8 cellular contexts compared by ENCODE assay signal in genomic region chr7:3922175-3922635, GRCh38.
A peak's percentile ranks its signal among the peaks of the same experiment; 100 is the strongest.
DNase-seq lines count a peak whose midpoint lies in the region; ATAC-seq and TF ChIP-seq lines count a peak whose summit lies in the region.

No MANE protein-coding gene starts in this region.

- no peaks in the 10 kb centered on the region for H3K9me3 ChIP-seq in HCT116 (ENCODE audit: control insufficient read depth in 1 of 2, insufficient read depth in 1 of 2, low read depth in 1 of 2, low read length in 2 of 2)
- H3K9me3 ChIP-seq in CD8-positive, alpha-beta T cell (ENCODE audit: low read length), result no peaks in the 10 kb centered on the region

- no peaks in the 10 kb centered on the region for H3K79me2 ChIP-seq in HCT116 (ENCODE audit: insufficient read depth, low read length)

- H3K4me1 ChIP-seq in HCT116 (ENCODE audit: control insufficient read depth in 1 of 2, insufficient read depth in 2 of 2, low read length in 2 of 2), result peaks cover 0 to 5% of the 10 kb centered on the region in 2 experiments; a peak in 3 of 4 replicates
- no peaks in the 10 kb centered on the region for H3K4me1 ChIP-seq in CD8-positive, alpha-beta T cell (ENCODE audit: insufficient read depth, low read length)

- CTCF ChIA-PET in HCT116 (lab: Charles Lee), result interaction anchor here (1.0 to 1.7 kb wide), 2 partner anchors 9 to 557 kb away, joined by 3 to 8 read pairs; no protein-coding TSS in a partner anchor
- CTCF ChIA-PET in CD8-positive, alpha-beta T cell (lab: Charles Lee), result no interaction called here

- POLR2A ChIA-PET in HCT116 (lab: Charles Lee), result no interaction called here
- POLR2A ChIA-PET in CD8-positive, alpha-beta T cell (lab: Charles Lee), result no interaction called here

- H3K36me3 ChIP-seq in HCT116 (ENCODE audit: control insufficient read depth in 1 of 2, insufficient read depth in 2 of 2, low read length in 2 of 2), result no peaks in the 10 kb centered on the region
- no peaks in the 10 kb centered on the region for H3K36me3 ChIP-seq in CD8-positive, alpha-beta T cell (ENCODE audit: insufficient read depth, low read length)

- no peaks in the 10 kb centered on the region for H3K36me3 Mint-ChIP-seq in CD8-positive, alpha-beta T cell

- H3K4me2 ChIP-seq in HCT116 (ENCODE audit: low read length), result peak overlapping the region; percentile 37

- 0 out of 2 replicates have a peak, but pooled peaks cover 6% of the 10 kb centered on the region for H3K27me3 ChIP-seq in HCT116 (ENCODE audit: insufficient read depth, low read length)
- H3K27me3 ChIP-seq in CD8-positive, alpha-beta T cell (ENCODE audit: insufficient read depth, low read length), result no peaks in the 10 kb centered on the region

- ATAC-seq in HCT116, result peak; percentile 96
- no peak for ATAC-seq in CD8-positive, alpha-beta T cell
- ATAC-seq in HG02973 (IDR thresholded peaks at IDR 0.05; ENCODE audit: unreplicated experiment), result no peak
- no peak for ATAC-seq in HG02970 (IDR thresholded peaks at IDR 0.05; ENCODE audit: low FRiP score, unreplicated experiment)
- no peak for ATAC-seq in GM19351 (IDR thresholded peaks at IDR 0.05; ENCODE audit: unreplicated experiment)

- H3K9ac ChIP-seq in HCT116 (ENCODE audit: low read length), result no peak overlapping the region

- peaks cover 12% of the 10 kb centered on the region for H3K27me3 Mint-ChIP-seq in CD8-positive, alpha-beta T cell (ENCODE audit: low read depth)

- intact Hi-C loops in HCT116 (cut with micrococcal nuclease) (loop anchor here (5.0 kb wide), 2 partner anchors 550 to 710 kb away; no protein-coding TSS in a partner anchor), posterior cingulate gyrus (cut with DNase I) (no loop called here)
- intact Hi-C loops in CD8-positive, alpha-beta T cell (cut with DNase I, micrococcal nuclease), result no loop called here

- RAD21 ChIA-PET in HCT116 (lab: Charles Lee; ENCODE audit: low non-redundant PET in 1 of 2, low total read pairs in 2 of 2, uncharacterized antibody in 2 of 2, unreplicated experiment in 2 of 2), result no interaction called here

- DNase-seq in HCT116 (ENCODE audit: low read depth, low spot score) (peak; percentile 72), RPMI7951 (ENCODE audit: low read depth) (peak; percentile 79), foreskin fibroblast (peak; percentile 72 to 86), posterior cingulate gyrus (peak in 7 of 10 donors; percentile 20 to 83 (median 35))
- no peak for DNase-seq in CD8-positive, alpha-beta T cell

- TF ChIP-seq POLR2A in HCT116 (IDR thresholded peaks at IDR 0.05; ENCODE audit: borderline replicate concordance, extremely low read depth, insufficient read depth, insufficient read length), result no peak

- H2AFZ ChIP-seq in HCT116 (ENCODE audit: low read depth, low read length, poor library complexity, severe bottlenecking), result peak overlapping the region; percentile 69

- no peak overlapping the region for H3K27ac ChIP-seq in HCT116 (ENCODE audit: low read depth, low read length)
- H3K27ac ChIP-seq in CD8-positive, alpha-beta T cell (ENCODE audit: low read depth, low read length), result no peak overlapping the region

- peaks cover 3% of the 10 kb centered on the region for H3K9me3 Mint-ChIP-seq in CD8-positive, alpha-beta T cell

- H3K9me2 ChIP-seq in HCT116 (ENCODE audit: insufficient read depth), result no peaks in the 10 kb centered on the region

- H3K4me1 Mint-ChIP-seq in CD8-positive, alpha-beta T cell (ENCODE audit: low read depth), result peaks cover 8% of the 10 kb centered on the region

- BruUV-seq in HCT116 (replicated peaks; lab: Mats Ljungman, UMichigan), result no TSS peak

- TF ChIP-seq CTCF in HCT116 (IDR thresholded peaks at IDR 0.05 in 2 of 3, conservative IDR thresholded peaks at IDR 0.05 in 1 of 3; ENCODE audit: borderline replicate concordance in 1 of 3, insufficient read depth in 1 of 3, low read depth in 2 of 3, low read length in 2 of 3), result peak; percentile 4 to 41 (median 18); a peak in 2 of 6 replicates
- no peak for TF ChIP-seq CTCF in foreskin fibroblast (IDR thresholded peaks at IDR 0.05; ENCODE audit: low read depth, low read length)
- TF ChIP-seq CTCF in CD8-positive, alpha-beta T cell (IDR thresholded peaks at IDR 0.05), result no peak

- H3K27ac Mint-ChIP-seq in CD8-positive, alpha-beta T cell, result no peak overlapping the region

- H3K4me3 Mint-ChIP-seq in CD8-positive, alpha-beta T cell, result no peak overlapping the region

- no peaks in the 10 kb centered on the region for H4K20me1 ChIP-seq in HCT116 (ENCODE audit: insufficient read depth)

- H3K4me3 ChIP-seq in HCT116 (replicated peaks in 1 of 2; ENCODE audit: low read depth in 1 of 2, low read length in 2 of 2) (no peak overlapping the region), foreskin fibroblast (ENCODE audit: low read depth in 1 of 2, low read length in 2 of 2) (no peak overlapping the region)
- no peak overlapping the region for H3K4me3 ChIP-seq in CD8-positive, alpha-beta T cell (ENCODE audit: low read depth, low read length)

- peak; percentile 49 for TF ChIP-seq RAD21 in HCT116 (IDR thresholded peaks at IDR 0.05; ENCODE audit: low read depth)

TF ChIP-seq in HCT116, 20 proteins besides CTCF, POLR2A, EP300 and RAD21:
- TF ChIP-seq POLR2AphosphoS5 (IDR thresholded peaks at IDR 0.05; ENCODE audit: low read depth, low read length) (no peak), SRF (IDR thresholded peaks at IDR 0.05; ENCODE audit: low read depth) (no peak), TCF7L2 (IDR thresholded peaks at IDR 0.05; ENCODE audit: borderline replicate concordance, extremely low read depth, insufficient read depth, insufficient read length) (no peak), CEBPB (IDR thresholded peaks at IDR 0.05; ENCODE audit: low read depth) (no peak)

Comparison
In these comparisons a context has a peak if more than half of its experiments do, and no peak if none do; other contexts are left out.
1. DNase-seq: peak in HCT116 (single experiment), RPMI7951 (single experiment), foreskin fibroblast (2 of 2) and posterior cingulate gyrus (7 of 10); none in CD8-positive, alpha-beta T cell (0 of 7).
2. CTCF ChIP-seq: peak in HCT116 (3 of 3); none in foreskin fibroblast (single experiment) and CD8-positive, alpha-beta T cell (single experiment).